In the genomic region with DNA sequence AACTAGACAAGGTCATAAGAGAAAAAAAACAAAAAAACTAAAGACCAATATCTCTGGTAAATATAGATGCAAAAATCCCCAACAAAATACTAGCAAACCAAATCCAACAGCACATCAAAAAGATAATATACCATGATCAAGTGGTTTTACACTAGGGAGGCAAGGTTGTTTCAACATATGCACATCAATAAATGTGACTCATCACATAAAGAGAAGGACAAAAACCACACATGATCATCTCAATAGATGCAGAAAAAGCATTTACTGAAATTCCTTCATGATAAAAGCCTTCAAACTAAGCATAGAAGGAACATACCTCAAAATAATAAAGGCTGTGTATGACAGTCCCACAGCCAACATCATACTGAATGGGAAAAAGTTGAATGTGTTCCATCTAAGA, we compare ENCODE assay signal across 22 cellular contexts.
DNase-seq lines count a peak whose midpoint lies in the region; ATAC-seq and TF ChIP-seq lines count a peak whose summit lies in the region.
"Had no signal": no experiment of that assay in that cellular context is flagged by ENCODE, and none has a peak within 500 bp of the region (broad histone marks: within the 10 kb centered on the region; RNA-seq: fewer than 3 reads in every experiment).

No MANE protein-coding gene starts in this region.

- no peaks in the 10 kb centered on the region for H3K9me2 ChIP-seq in PC-3 (replicated peaks; ENCODE audit: low read length)
- H3K9me2 ChIP-seq in SK-N-SH: no peaks in the 10 kb centered on the region
- H3K9me2 ChIP-seq in Karpas-422 (replicated peaks; ENCODE audit: insufficient read depth, low read length): no peaks in the 10 kb centered on the region

- ATAC-seq in PC-3 (peak; percentile 60), GM21619 (IDR thresholded peaks at IDR 0.05; ENCODE audit: unreplicated experiment) (no peak)
- ATAC-seq: psoas muscle; stimulated activated naive CD8-positive, alpha-beta T cell treated with anti-CD3 and anti-CD28 coated beads, Interleukin-15, amount 100 ng/mL, for 72 hours had no signal

- DNase-seq in EH (ENCODE audit: low read depth) (peak; percentile 63), PC-3 (peak; percentile 59), fibroblast of lung (ENCODE audit: low read depth in 2 of 2) (peak; percentile 14 to 33), SK-N-SH (no peak), Karpas-422 (no peak)
- DNase-seq in Jurkat, Clone E6-1 (ENCODE audit: low read depth, low spot score): peak; percentile 40
- DNase-seq in effector CD4-positive, alpha-beta T cell: no peak
- DNase-seq: activated B cell treated with CpG ODN at 0.5 μM for 24 hours; activated CD4-positive, alpha-beta T cell treated with anti-CD3 and anti-CD28 coated beads, Interleukin-2, amount 50 U/mL, for 48 hours; central memory CD4-positive, alpha-beta T cell; MG63; midbrain; NCI-H187 treated with DMSO at 0.1 percent for 48 hours; NCI-H82; psoas muscle; spleen; stimulated activated CD4-positive, alpha-beta T cell treated with anti-CD3 and anti-CD28 coated beads, Interleukin-4, amount 100 ng/mL, for 24 hours; stimulated activated naive CD8-positive, alpha-beta T cell treated with anti-CD3 and anti-CD28 coated beads, Interleukin-15, amount 100 ng/mL, for 72 hours had no signal

- no peak overlapping the region for H3K4me2 ChIP-seq in PC-3 (ENCODE audit: low read length)
- no peak overlapping the region for H3K4me2 ChIP-seq in fibroblast of lung (ENCODE audit: extremely low read depth, insufficient read depth, low read length)
- H3K4me2 ChIP-seq in SK-N-SH: no peak overlapping the region
- no peak overlapping the region for H3K4me2 ChIP-seq in Karpas-422 (ENCODE audit: low read depth, low read length, poor library complexity, severe bottlenecking)
- H3K4me2 ChIP-seq: PC-9 had no signal

- no peak overlapping the region for H3K4me3 ChIP-seq in Jurkat, Clone E6-1 (ENCODE audit: low read length)
- no peak overlapping the region for H3K4me3 ChIP-seq in PC-3 (ENCODE audit: low read length)
- H3K4me3 ChIP-seq in fibroblast of lung (replicated peaks in 1 of 4; ENCODE audit: control extremely low read depth in 1 of 4, insufficient read depth in 1 of 4, low read depth in 3 of 4, low read length in 4 of 4): no peak overlapping the region
- no peak overlapping the region for H3K4me3 ChIP-seq in SK-N-SH (ENCODE audit: low read depth in 2 of 2, low read length in 1 of 2)
- H3K4me3 ChIP-seq in Karpas-422 (ENCODE audit: low read length): no peak overlapping the region
- H3K4me3 ChIP-seq: MG63, PC-9, psoas muscle, SJSA1, spleen, tibial nerve had no signal

- BruUV-seq in PC-3 (replicated peaks; lab: Mats Ljungman, UMichigan): no TSS peak

- H3K9ac ChIP-seq in PC-3 (ENCODE audit: low read length): no peak overlapping the region
- H3K9ac ChIP-seq in fibroblast of lung (ENCODE audit: insufficient read depth, low read length): no peak overlapping the region
- no peak overlapping the region for H3K9ac ChIP-seq in SK-N-SH
- no peak overlapping the region for H3K9ac ChIP-seq in Karpas-422 (ENCODE audit: low read length)

- TF ChIP-seq EP300 in SK-N-SH (IDR thresholded peaks at IDR 0.05; ENCODE audit: borderline replicate concordance in 1 of 2, low read depth in 1 of 2, low read length in 1 of 2): no peak

- no peaks in the 10 kb centered on the region for H3K27me3 ChIP-seq in PC-3 (ENCODE audit: low read length)
- no peaks in the 10 kb centered on the region for H3K27me3 ChIP-seq in fibroblast of lung (ENCODE audit: control insufficient read depth, insufficient read depth, low read length)
- no peaks in the 10 kb centered on the region; the same call in 1 of the 2 replicates for H3K27me3 ChIP-seq in SK-N-SH (ENCODE audit: insufficient read depth)
- no peaks in the 10 kb centered on the region for H3K27me3 ChIP-seq in Karpas-422 (ENCODE audit: low read length)
- H3K27me3 ChIP-seq: MG63, SJSA1, tibial nerve had no signal

- no peaks in the 10 kb centered on the region for H3K79me2 ChIP-seq in PC-3 (ENCODE audit: low read length)
- no peaks in the 10 kb centered on the region for H3K79me2 ChIP-seq in fibroblast of lung (ENCODE audit: control insufficient read depth, insufficient read depth, low read length)
- H3K79me2 ChIP-seq in SK-N-SH (ENCODE audit: insufficient read depth): no peaks in the 10 kb centered on the region
- H3K79me2 ChIP-seq in Karpas-422 (ENCODE audit: low read length): no peaks in the 10 kb centered on the region

- H4K20me1 ChIP-seq in PC-3 (ENCODE audit: low read length): no peaks in the 10 kb centered on the region
- H4K20me1 ChIP-seq in fibroblast of lung (ENCODE audit: control insufficient read depth, extremely low read depth, insufficient read depth, low read length): no peaks in the 10 kb centered on the region
- no peaks in the 10 kb centered on the region for H4K20me1 ChIP-seq in SK-N-SH (ENCODE audit: insufficient read depth)
- H4K20me1 ChIP-seq in Karpas-422 (ENCODE audit: insufficient read depth, low read depth, low read length): no peaks in the 10 kb centered on the region

- H2AFZ ChIP-seq in PC-3 (ENCODE audit: low read length) (no peak overlapping the region), fibroblast of lung (ENCODE audit: low read length) (no peak overlapping the region), SK-N-SH (ENCODE audit: low read depth) (no peak overlapping the region), Karpas-422 (ENCODE audit: low read length) (no peak overlapping the region)
- H2AFZ ChIP-seq: PC-9 had no signal

- intact Hi-C loops in PC-3 (cut with micrococcal nuclease): no loop called here

- CTCF ChIA-PET in PC-3 (lab: Charles Lee) (no interaction called here), SK-N-SH (lab: Yijun Ruan, JAX) (no interaction called here)

- H3F3A ChIP-seq in PC-3 (ENCODE audit: low read length, unreplicated experiment) (no peaks in the 10 kb centered on the region), SK-N-SH (replicated peaks; ENCODE audit: insufficient read depth) (no peaks in the 10 kb centered on the region)

- no peaks in the 10 kb centered on the region for H3K36me3 ChIP-seq in PC-3 (ENCODE audit: low read depth, low read length)
- no peaks in the 10 kb centered on the region for H3K36me3 ChIP-seq in fibroblast of lung (ENCODE audit: control insufficient read depth, insufficient read depth, low read length)
- H3K36me3 ChIP-seq in SK-N-SH (replicated peaks in 1 of 2; ENCODE audit: control insufficient read depth in 1 of 2, insufficient read depth in 2 of 2, low read length in 1 of 2): no peaks in the 10 kb centered on the region
- H3K36me3 ChIP-seq in Karpas-422 (ENCODE audit: insufficient read depth, low read length): no peaks in the 10 kb centered on the region
- H3K36me3 ChIP-seq: MG63, SJSA1, spleen, tibial nerve had no signal

- H3K27ac ChIP-seq in PC-3 (ENCODE audit: low read length) (no peak overlapping the region), fibroblast of lung (ENCODE audit: insufficient read depth, low read length) (no peak overlapping the region), SK-N-SH (ENCODE audit: low read depth in 2 of 2, low read length in 1 of 2) (no peak overlapping the region), Karpas-422 (ENCODE audit: low read length) (no peak overlapping the region)
- H3K27ac ChIP-seq: PC-9, psoas muscle, SJSA1, spleen, tibial nerve had no signal

- H3K9me3 ChIP-seq in PC-3 (ENCODE audit: low read length): no peaks in the 10 kb centered on the region
- H3K9me3 ChIP-seq in fibroblast of lung (ENCODE audit: control insufficient read depth, insufficient read depth, low read depth, low read length): no peaks in the 10 kb centered on the region
- no peaks in the 10 kb centered on the region for H3K9me3 ChIP-seq in SK-N-SH
- H3K9me3 ChIP-seq in Karpas-422 (ENCODE audit: low read length): no peaks in the 10 kb centered on the region
- H3K9me3 ChIP-seq: MG63, psoas muscle, SJSA1, spleen, tibial nerve had no signal

- POLR2A ChIA-PET in PC-3 (lab: Charles Lee; ENCODE audit: unreplicated experiment) (no interaction called here), SK-N-SH (lab: Yijun Ruan, JAX) (no interaction called here)

- TF ChIP-seq CTCF in PC-3 (conservative IDR thresholded peaks at IDR 0.05; ENCODE audit: low read depth, low read length) (no peak), fibroblast of lung (conservative IDR thresholded peaks at IDR 0.05 in 1 of 2, IDR thresholded peaks at IDR 0.05 in 1 of 2; ENCODE audit: low read depth in 1 of 2, low read length in 2 of 2) (no peak), SK-N-SH (IDR thresholded peaks at IDR 0.05) (no peak)

- H3K4me1 ChIP-seq in PC-3 (ENCODE audit: insufficient read depth, low read length) (no peaks in the 10 kb centered on the region), fibroblast of lung (ENCODE audit: control insufficient read depth, extremely low read depth, insufficient read depth, low read length) (peaks cover 2% of the 10 kb centered on the region), SK-N-SH (ENCODE audit: control insufficient read depth in 1 of 2, insufficient read depth in 2 of 2, low read depth in 1 of 2, low read length in 1 of 2) (peaks cover 0 to 11% of the 10 kb centered on the region in 2 experiments; a peak in 2 of 4 replicates), Karpas-422 (ENCODE audit: low read length) (no peaks in the 10 kb centered on the region)
- H3K4me1 ChIP-seq: psoas muscle had no signal

- no peak for TF ChIP-seq RAD21 in SK-N-SH (IDR thresholded peaks at IDR 0.05; ENCODE audit: low read length)

TF ChIP-seq in SK-N-SH, 30 proteins besides CTCF, POLR2A, EP300 and RAD21 (continues in another document):
- TF ChIP-seq ZBTB33 (IDR thresholded peaks at IDR 0.05; ENCODE audit: borderline replicate concordance, low read depth) (no peak), TAF1 (IDR thresholded peaks at IDR 0.05; ENCODE audit: borderline replicate concordance, low read depth, low read length) (no peak), SIN3A (IDR thresholded peaks at IDR 0.05; ENCODE audit: borderline replicate concordance, low read depth, low read length) (no peak), EZH2phosphoT487 (IDR thresholded peaks at IDR 0.05; ENCODE audit: borderline replicate concordance, low read depth) (no peak), GABPA (IDR thresholded peaks at IDR 0.05; ENCODE audit: low read depth) (no peak), RCOR1 (IDR thresholded peaks at IDR 0.05; ENCODE audit: low read length) (no peak), GATA2 (CRISPR knock-in tag; IDR thresholded peaks at IDR 0.05) (no peak)

Comparison
In these comparisons a context has a peak if more than half of its experiments do, and no peak if none do; other contexts are left out.
1. DNase-seq: peak in EH (single experiment), Jurkat, Clone E6-1 (single experiment), PC-3 (single experiment) and fibroblast of lung (2 of 2); none in SK-N-SH (single experiment), effector CD4-positive, alpha-beta T cell (single experiment) and Karpas-422 (single experiment).